2 cellular contexts compared by ENCODE assay signal in the genomic region with DNA sequence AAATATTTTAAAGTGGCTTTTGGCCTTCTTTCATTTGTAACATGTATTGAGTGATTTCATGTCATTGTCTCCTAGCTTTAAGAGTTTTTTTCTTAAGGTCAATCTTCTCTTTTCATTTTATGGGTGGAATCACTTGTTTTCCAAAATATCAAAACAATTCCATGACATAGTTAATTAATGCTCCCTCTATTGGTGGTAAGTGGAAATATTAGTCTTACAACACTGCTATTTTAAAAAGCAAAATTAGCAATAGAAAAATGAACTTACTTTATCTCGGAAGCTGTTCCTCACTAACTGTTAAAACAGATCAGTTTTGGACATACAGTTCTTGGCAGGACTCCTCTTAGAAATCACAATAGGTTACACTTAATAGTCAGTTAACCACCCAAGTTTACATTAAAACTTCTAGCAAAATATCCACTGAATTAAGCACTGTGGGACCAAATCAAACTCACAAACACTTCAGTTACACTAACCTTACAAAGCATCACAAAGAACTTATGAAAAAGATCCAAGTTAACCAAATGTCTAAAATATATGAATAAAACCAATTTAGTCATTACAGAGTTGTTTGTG.
TF ChIP-seq lines count a peak whose summit lies in the region.

No MANE protein-coding gene starts in this region.

TF ChIP-seq in IMR-90, 13 proteins besides CTCF, POLR2A, EP300 and RAD21 (continued from another document):
- TF ChIP-seq MXI1 (IDR thresholded peaks at IDR 0.05; ENCODE audit: borderline replicate concordance, low read depth, low read length): no peak
- peak; percentile 27; the same call in 1 of the 2 replicates for TF ChIP-seq SMC3 (IDR thresholded peaks at IDR 0.05; ENCODE audit: low read depth, low read length)
- no peak for TF ChIP-seq FOS (IDR thresholded peaks at IDR 0.05; ENCODE audit: low read depth, low read length)
- TF ChIP-seq MAFK (IDR thresholded peaks at IDR 0.05; ENCODE audit: low read depth, low read length): no peak
- TF ChIP-seq MAZ (IDR thresholded peaks at IDR 0.05; ENCODE audit: borderline replicate concordance, low read depth, low read length): no peak
- TF ChIP-seq NFE2L2 (IDR thresholded peaks at IDR 0.05; ENCODE audit: low read depth, low read length): no peak
TF ChIP-seq in IMR-90: peak in this region for 1.

TF ChIP-seq in neural cell, 6 proteins besides CTCF, POLR2A, EP300 and RAD21 (continued from another document):
- no peak for TF ChIP-seq REST (IDR thresholded peaks at IDR 0.05; ENCODE audit: borderline replicate concordance)
- no peak for TF ChIP-seq TAF1 (IDR thresholded peaks at IDR 0.05; ENCODE audit: low read depth)
- no peak for TF ChIP-seq POLR2AphosphoS5 (IDR thresholded peaks at IDR 0.05)
- TF ChIP-seq SMC3 (conservative IDR thresholded peaks at IDR 0.05; ENCODE audit: poor library complexity): peak; percentile 50
TF ChIP-seq in neural cell: peak in this region for 1.
